Comparison of ENCODE assay signal across 10 cellular contexts in genomic region chr20:51712501-51713212, GRCh38. TPM values are rescaled to one million over a fixed set of nuclear protein-coding genes. Genes with fewer than 3 reads are reported as not detected.
DNase-seq lines count a peak whose midpoint lies in the region; TF ChIP-seq lines count a peak whose summit lies in the region.
"Had no signal": no experiment of that assay in that cellular context is flagged by ENCODE, and none has a peak within 500 bp of the region (broad histone marks: within the 10 kb centered on the region; RNA-seq: fewer than 3 reads in every experiment).

No MANE protein-coding gene starts in this region.

- no peak overlapping the region for H3K27ac ChIP-seq in right atrium auricular region
- H3K27ac ChIP-seq: heart left ventricle had no signal

- POLR2A ChIA-PET in BJ (lab: Charles Lee) = no interaction called here

- CTCF ChIA-PET in BJ (lab: Yijun Ruan, JAX) = interaction anchor here (0.7 to 1.3 kb wide), 2 partner anchors 12 to 178 kb away, joined by 3 to 4 read pairs; no protein-coding TSS in a partner anchor

- no peak overlapping the region for H3K9ac ChIP-seq in Loucy (ENCODE audit: low read depth, low read length, poor library complexity, severe bottlenecking)

- peak; percentile 27; the same call in 1 of the 2 replicates for TF ChIP-seq CTCF in BJ (IDR thresholded peaks at IDR 0.05; ENCODE audit: insufficient read depth, low read depth, low read length)
- peak; percentile 40 for TF ChIP-seq CTCF in Loucy (conservative IDR thresholded peaks at IDR 0.05; ENCODE audit: low read length)
- TF ChIP-seq CTCF in right atrium auricular region (IDR thresholded peaks at IDR 0.05) = peak in 1 of 2 donors; percentile 26

- H3K9me3 ChIP-seq in Loucy (ENCODE audit: insufficient read depth, low read depth, low read length) = no peaks in the 10 kb centered on the region
- H3K9me3 ChIP-seq in right atrium auricular region = no peaks in the 10 kb centered on the region
- H3K9me3 ChIP-seq: heart left ventricle had no signal

- H3K4me3 ChIP-seq in BJ (ENCODE audit: low read depth, low read length) (no peak overlapping the region), Loucy (ENCODE audit: low read length, poor library complexity, severe bottlenecking) (no peak overlapping the region), right atrium auricular region (no peak overlapping the region)
- H3K4me3 ChIP-seq: heart left ventricle had no signal

- H3K9me2 ChIP-seq in Loucy (replicated peaks; ENCODE audit: low read depth, low read length) = no peaks in the 10 kb centered on the region

- H3K4me2 ChIP-seq in Loucy (ENCODE audit: low read depth, low read length, poor library complexity, severe bottlenecking) = no peak overlapping the region

- H3K79me2 ChIP-seq in Loucy (ENCODE audit: insufficient read depth, low read length) = no peaks in the 10 kb centered on the region

- H3K4me1 ChIP-seq in Loucy (ENCODE audit: insufficient read depth, low read length, poor library complexity, severe bottlenecking) = peaks cover 15% of the 10 kb centered on the region
- no peaks in the 10 kb centered on the region for H3K4me1 ChIP-seq in right atrium auricular region
- H3K4me1 ChIP-seq: heart left ventricle had no signal

- H2AFZ ChIP-seq in Loucy (ENCODE audit: low read length) = no peak overlapping the region

- no peaks in the 10 kb centered on the region for H3F3A ChIP-seq in Loucy (ENCODE audit: low read depth)

- DNase-seq in BJ (ENCODE audit: low read depth) (no peak), dermis blood vessel endothelial cell (peak; percentile 55), myocyte (ENCODE audit: low read depth) (peak; percentile 77), MV-4-11 (lab: John Stamatoyannopoulos, UW) (no peak), right atrium auricular region (ENCODE audit: low spot score) (no peak), CD1c-positive myeloid dendritic cell (ENCODE audit: extremely low spot score) (no peak), NCI-H69 (lab: John Stamatoyannopoulos, UW) (no peak)
- DNase-seq: heart left ventricle, NCI-H510A treated with DMSO at 0.1 percent for 48 hours had no signal

- H4K20me1 ChIP-seq in Loucy (ENCODE audit: insufficient read depth, low read length, poor library complexity, severe bottlenecking) = no peaks in the 10 kb centered on the region

- H3K36me3 ChIP-seq in BJ (ENCODE audit: control insufficient read depth, insufficient read depth, low read length) (no peaks in the 10 kb centered on the region; the same call in 1 of the 2 replicates), Loucy (ENCODE audit: insufficient read depth, low read length) (no peaks in the 10 kb centered on the region), right atrium auricular region (no peaks in the 10 kb centered on the region)

- H3K27me3 ChIP-seq in BJ (ENCODE audit: control insufficient read depth, insufficient read depth, low read length) (no peaks in the 10 kb centered on the region), Loucy (ENCODE audit: insufficient read depth, low read length, poor library complexity, severe bottlenecking) (no peaks in the 10 kb centered on the region), right atrium auricular region (no peaks in the 10 kb centered on the region)
- H3K27me3 ChIP-seq: heart left ventricle had no signal

RNA-seq across cellular contexts. Expression of gene ATP9A, which starts 55.5 kb away (rescaled TPM):
- polyA plus RNA-seq in BJ (2011; rRNA removed) = 23.2 and 26.0 TPM in 2 replicates
- polyA minus RNA-seq in BJ (2011; rRNA and poly(A)+ RNA removed) = 46.7 and 54.4 TPM in 2 replicates
- total RNA-seq in dermis blood vessel endothelial cell = 39.7 and 53.3 TPM in 2 replicates
- total RNA-seq in myocyte = 7.6 and 13.3 TPM in 2 replicates
- 21.3 TPM for polyA plus RNA-seq in myocyte (2012)
- 10 to 100 TPM; 19.5 to 23.4 TPM for total RNA-seq in right atrium auricular region

Comparison
In these comparisons a context has a peak if more than half of its experiments do, and no peak if none do; other contexts are left out.
1. DNase-seq: peak in dermis blood vessel endothelial cell (single experiment) and myocyte (single experiment); none in BJ (single experiment), MV-4-11 (single experiment), right atrium auricular region (single experiment), CD1c-positive myeloid dendritic cell (single experiment) and NCI-H69 (single experiment).